In genomic region chr2:172613035-172613434, GRCh38 we compare ENCODE assay signal across 22 cellular contexts. TPM values are rescaled to one million over a fixed set of nuclear protein-coding genes. Genes with fewer than 3 reads are reported as not detected.
DNase-seq lines count a peak whose midpoint lies in the region; TF ChIP-seq lines count a peak whose summit lies in the region.
"Had no signal": no experiment of that assay in that cellular context is flagged by ENCODE, and none has a peak within 500 bp of the region (broad histone marks: within the 10 kb centered on the region; RNA-seq: fewer than 3 reads in every experiment).

No MANE protein-coding gene starts in this region.

- TF ChIP-seq EP300 in SK-N-SH (IDR thresholded peaks at IDR 0.05; ENCODE audit: borderline replicate concordance in 1 of 2, low read depth in 1 of 2, low read length in 1 of 2), result no peak

- H3T11ph ChIP-seq in H9 (ENCODE audit: low read length), result no peak overlapping the region

- H2AK5ac ChIP-seq in H9 (ENCODE audit: insufficient read length, low read length), result no peak overlapping the region

- POLR2A ChIA-PET in A673 (lab: Charles Lee; ENCODE audit: low non-redundant PET) (no interaction called here), SK-N-SH (lab: Yijun Ruan, JAX) (no interaction called here)

- no peaks in the 10 kb centered on the region for H3K79me2 ChIP-seq in H9 (ENCODE audit: insufficient read depth, low read length)
- H3K79me2 ChIP-seq in SK-N-SH (ENCODE audit: insufficient read depth), result no peaks in the 10 kb centered on the region

- H3K79me1 ChIP-seq in H9 (ENCODE audit: insufficient read depth, low read depth, low read length, poor library complexity, severe bottlenecking), result no peaks in the 10 kb centered on the region

- H3K4ac ChIP-seq in H9 (ENCODE audit: low read depth, low read length), result no peak overlapping the region

- H4K91ac ChIP-seq in H9 (ENCODE audit: insufficient read length, low read depth, low read length), result no peak overlapping the region

- H3K36me3 ChIP-seq in A673 (ENCODE audit: insufficient read depth, low read length, poor library complexity, severe bottlenecking) (no peaks in the 10 kb centered on the region), SK-N-SH (replicated peaks in 1 of 2; ENCODE audit: control insufficient read depth in 1 of 2, insufficient read depth in 2 of 2, low read length in 1 of 2) (no peaks in the 10 kb centered on the region), MG63 (peaks cover 6% of the 10 kb centered on the region)
- H3K36me3 ChIP-seq: colonic mucosa, pancreas, upper lobe of right lung had no signal

- H3K36me3 Mint-ChIP-seq in H9 (ENCODE audit: insufficient read depth in 1 of 3, low read depth in 3 of 3), result peaks cover 7 to 34% (median 11%) of the 10 kb centered on the region in 3 experiments; a peak in 6 of 7 replicates
- H3K36me3 Mint-ChIP-seq in glutamatergic neuron (ENCODE audit: unreplicated experiment), result no peaks in the 10 kb centered on the region

- TF ChIP-seq RAD21 in SK-N-SH (IDR thresholded peaks at IDR 0.05; ENCODE audit: low read length), result no peak

- no peak overlapping the region for H3K4me3 Mint-ChIP-seq in H9
- H3K4me3 Mint-ChIP-seq in glutamatergic neuron (ENCODE audit: unreplicated experiment), result peak overlapping the region; percentile 59
- H3K4me3 Mint-ChIP-seq: CD8-positive, alpha-beta memory T cell; stimulated activated memory B cell treated with anti-CD40 and anti-IgM and Interleukin-4, amounts not matched to agents 10 μg/mL and 1 μg/mL and 100 μg/mL, for 72 hours had no signal

- H3K23me2 ChIP-seq in H9 (ENCODE audit: insufficient read length, low read depth, low read length, poor library complexity, severe bottlenecking), result no peaks in the 10 kb centered on the region

- H3K18ac ChIP-seq in H9 (ENCODE audit: insufficient read length, low read depth, low read length), result no peak overlapping the region

- peak overlapping the region in 1 of 3 experiments; percentile 77; a peak in 2 of 7 replicates for H3K27ac Mint-ChIP-seq in H9
- H3K27ac Mint-ChIP-seq in glutamatergic neuron (ENCODE audit: unreplicated experiment), result peak overlapping the region; percentile 94
- H3K27ac Mint-ChIP-seq: activated T-helper 2 cell treated with anti-CD3 and anti-CD28 coated beads, Interferon-gamma antibody, Interleukin-2, Interleukin-4, amounts not matched to agents 10 μg/mL and 5 μg/mL and 100 μg/mL, durations not matched to agents 14 hours and 24 hours and 36 hours; CD8-positive, alpha-beta memory T cell; stimulated activated memory B cell treated with anti-CD40 and anti-IgM and Interleukin-4, amounts not matched to agents 10 μg/mL and 1 μg/mL and 100 μg/mL, for 72 hours had no signal

- H2BK120ac ChIP-seq in H9 (ENCODE audit: low read depth, low read length, poor library complexity, severe bottlenecking), result no peak overlapping the region

- H3K56ac ChIP-seq in H9 (ENCODE audit: insufficient read length, low read depth, low read length), result no peak overlapping the region

- no peak overlapping the region for H4K5ac ChIP-seq in H9 (ENCODE audit: insufficient read length, low read depth, low read length)

- H2BK15ac ChIP-seq in H9 (ENCODE audit: low read depth, low read length), result no peak overlapping the region

- H4K20me1 ChIP-seq in H9 (ENCODE audit: control insufficient read depth, insufficient read depth, insufficient read length) (no peaks in the 10 kb centered on the region), SK-N-SH (ENCODE audit: insufficient read depth) (no peaks in the 10 kb centered on the region)

- H3K27me3 ChIP-seq in A673 (replicated peaks; ENCODE audit: insufficient read depth, low read depth, low read length, poor library complexity) (no peaks in the 10 kb centered on the region), H9 (ENCODE audit: insufficient read depth, low read length) (no peaks in the 10 kb centered on the region), SK-N-SH (ENCODE audit: insufficient read depth) (no peaks in the 10 kb centered on the region), MG63 (no peaks in the 10 kb centered on the region)
- H3K27me3 ChIP-seq: colonic mucosa, pancreas, upper lobe of right lung had no signal

- no peak overlapping the region for H3K27ac ChIP-seq in A673 (ENCODE audit: low read depth, low read length, poor library complexity, severe bottlenecking)
- H3K27ac ChIP-seq in H9 (ENCODE audit: insufficient read length, low read depth, low read length), result no peak overlapping the region
- no peak overlapping the region; a peak in 1 of 4 replicates for H3K27ac ChIP-seq in SK-N-SH (ENCODE audit: low read depth in 2 of 2, low read length in 1 of 2)
- H3K27ac ChIP-seq: A549, colonic mucosa, pancreas, upper lobe of right lung had no signal

- CTCF ChIA-PET in A673 (lab: Charles Lee), result interaction anchor here (0.7 to 1.2 kb wide), 2 partner anchors 9 to 42 kb away, joined by 3 read pairs; no protein-coding TSS in a partner anchor
- CTCF ChIA-PET in SK-N-SH (lab: Yijun Ruan, JAX), result interaction anchor here (1.6 kb wide), 1 partner anchor 20 kb away, joined by 10 read pairs; no protein-coding TSS in a partner anchor

- no peaks in the 10 kb centered on the region for H3K9me3 ChIP-seq in A673 (ENCODE audit: low read depth, low read length, poor library complexity, severe bottlenecking)
- H3K9me3 ChIP-seq in H9 (ENCODE audit: control insufficient read depth, low read depth, low read length), result no peaks in the 10 kb centered on the region
- no peaks in the 10 kb centered on the region for H3K9me3 ChIP-seq in SK-N-SH
- no peaks in the 10 kb centered on the region for H3K9me3 ChIP-seq in MG63
- H3K9me3 ChIP-seq: A549, colonic mucosa, pancreas, upper lobe of right lung had no signal

- H2AFZ ChIP-seq in H9 (ENCODE audit: low read length), result no peak overlapping the region
- no peak overlapping the region for H2AFZ ChIP-seq in SK-N-SH (ENCODE audit: low read depth)

- DNase-seq in A673 (ENCODE audit: low spot score), result peak; percentile 68
- DNase-seq in H9, result peak; percentile 52
- peak; percentile 32 for DNase-seq in SK-N-SH
- peak; percentile 57 for DNase-seq in glutamatergic neuron
- DNase-seq in amygdala (lab: John Stamatoyannopoulos, UW), result no peak
- no peak for DNase-seq in NCI-H1436 (lab: John Stamatoyannopoulos, UW)
- DNase-seq in NCI-H2227 treated with DMSO at 0.1 percent for 48 hours (lab: John Stamatoyannopoulos, UW), result no peak
- no peak for DNase-seq in MG63
- DNase-seq: aorta; CD8-positive, alpha-beta memory T cell; colonic mucosa; GF-D8; KBM-7; left cardiac atrium; NCI-H1417; NCI-H510A treated with DMSO at 0.1 percent for 48 hours; pancreas; PC-3; upper lobe of right lung had no signal

- no peak overlapping the region for H2BK12ac ChIP-seq in H9 (ENCODE audit: insufficient read length, low read depth, low read length)

- H3F3A ChIP-seq in SK-N-SH (replicated peaks; ENCODE audit: insufficient read depth), result no peaks in the 10 kb centered on the region

- H2BK20ac ChIP-seq in H9 (ENCODE audit: low read depth, low read length, poor library complexity, severe bottlenecking), result no peak overlapping the region

- H3K4me2 ChIP-seq in H9 (ENCODE audit: insufficient read depth, insufficient read length, low read length), result no peak overlapping the region
- no peak overlapping the region for H3K4me2 ChIP-seq in SK-N-SH
- H3K4me2 ChIP-seq: A549 had no signal

- H4K8ac ChIP-seq in H9 (replicated peaks; ENCODE audit: insufficient read length, low read depth, low read length), result no peak overlapping the region

- intact Hi-C loops in A673 (cut with micrococcal nuclease; ENCODE audit: unreplicated experiment), result no loop called here

- H3K4me1 ChIP-seq in A673 (ENCODE audit: insufficient read depth, low read length, poor library complexity, severe bottlenecking) (peaks cover 26% of the 10 kb centered on the region), H9 (ENCODE audit: insufficient read depth, low read length) (no peaks in the 10 kb centered on the region), SK-N-SH (ENCODE audit: control insufficient read depth in 1 of 2, insufficient read depth in 2 of 2, low read depth in 1 of 2, low read length in 1 of 2) (peaks cover 0 to 13% of the 10 kb centered on the region in 2 experiments; a peak in 2 of 4 replicates)
- H3K4me1 ChIP-seq: A549, colonic mucosa, pancreas, upper lobe of right lung had no signal

- no peak for TF ChIP-seq CTCF in A673 (conservative IDR thresholded peaks at IDR 0.05; ENCODE audit: low read depth, low read length)
- no peak for TF ChIP-seq CTCF in H9 (conservative IDR thresholded peaks at IDR 0.05)
- TF ChIP-seq CTCF in SK-N-SH (IDR thresholded peaks at IDR 0.05), result no peak
- TF ChIP-seq CTCF in glutamatergic neuron (IDR thresholded peaks at IDR 0.05; ENCODE audit: partially characterized antibody, unreplicated experiment), result no peak

- no peak overlapping the region for H3K9ac ChIP-seq in H9 (ENCODE audit: extremely low read depth, insufficient read length, low read length)
- no peak overlapping the region for H3K9ac ChIP-seq in SK-N-SH

- H3K23ac ChIP-seq in H9 (ENCODE audit: insufficient read length, low read depth, low read length), result no peak overlapping the region

- no peak overlapping the region for H3K4me3 ChIP-seq in A673 (ENCODE audit: low read depth, low read length, poor library complexity, severe bottlenecking)
- no peak overlapping the region for H3K4me3 ChIP-seq in SK-N-SH (ENCODE audit: low read depth in 2 of 2, low read length in 1 of 2)
- H3K4me3 ChIP-seq in MG63, result no peak overlapping the region
- H3K4me3 ChIP-seq: A549, colonic mucosa, pancreas, upper lobe of right lung had no signal

- H3K27me3 Mint-ChIP-seq in H9 (ENCODE audit: low read depth) (no peaks in the 10 kb centered on the region), glutamatergic neuron (ENCODE audit: unreplicated experiment) (peaks cover 2% of the 10 kb centered on the region)
- H3K27me3 Mint-ChIP-seq: CD8-positive, alpha-beta memory T cell; stimulated activated memory B cell treated with anti-CD40 and anti-IgM and Interleukin-4, amounts not matched to agents 10 μg/mL and 1 μg/mL and 100 μg/mL, for 72 hours had no signal

- H3K14ac ChIP-seq in H9 (ENCODE audit: insufficient read depth, low read length), result no peak overlapping the region

- H3K9me3 Mint-ChIP-seq in H9 (no peaks in the 10 kb centered on the region), glutamatergic neuron (ENCODE audit: unreplicated experiment) (peaks cover 3% of the 10 kb centered on the region)
- H3K9me3 Mint-ChIP-seq: activated T-helper 2 cell treated with anti-CD3 and anti-CD28 coated beads, Interferon-gamma antibody, Interleukin-2, Interleukin-4, amounts not matched to agents 10 μg/mL and 5 μg/mL and 100 μg/mL, durations not matched to agents 14 hours and 24 hours and 36 hours; CD8-positive, alpha-beta memory T cell; stimulated activated memory B cell treated with anti-CD40 and anti-IgM and Interleukin-4, amounts not matched to agents 10 μg/mL and 1 μg/mL and 100 μg/mL, for 72 hours had no signal

- peaks cover 0 to 4% of the 10 kb centered on the region in 2 experiments; a peak in 1 of 4 replicates for H3K4me1 Mint-ChIP-seq in H9
- peaks cover 14% of the 10 kb centered on the region for H3K4me1 Mint-ChIP-seq in glutamatergic neuron (ENCODE audit: low read depth, unreplicated experiment)
- H3K4me1 Mint-ChIP-seq: CD8-positive, alpha-beta memory T cell; stimulated activated memory B cell treated with anti-CD40 and anti-IgM and Interleukin-4, amounts not matched to agents 10 μg/mL and 1 μg/mL and 100 μg/mL, for 72 hours had no signal

- H3K9me2 ChIP-seq in SK-N-SH, result no peaks in the 10 kb centered on the region

- H2BK5ac ChIP-seq in H9 (ENCODE audit: insufficient read length, low read length), result no peak overlapping the region

- no TSS peak for BruUV-seq in A673 (replicated peaks; lab: Mats Ljungman, UMichigan)

- no CpG with 5 or more reads among the region's 4 CpGs for WGBS in H9 (ENCODE audit: extremely low coverage, insufficient read length, low lambda C conversion rate)
- WGBS in SK-N-SH (ENCODE audit: low lambda C conversion rate), result 89% methylated on average over 4 of the region's 4 CpGs

RNA-seq across cellular contexts. Expression of gene PDK1, which starts 57.1 kb away (rescaled TPM):
- total RNA-seq in A673 (2021) (6.8 and 12.7 TPM in 2 replicates), H9 (2021) (74.4 and 74.7 TPM in 2 replicates), glutamatergic neuron (ENCODE audit: unreplicated experiment) (22.0 TPM)
- polyA plus RNA-seq in SK-N-SH (2012; rRNA removed), result 5.3 and 6.3 TPM in 2 replicates
- 4.8 and 6.4 TPM in 2 replicates for polyA plus RNA-seq in SK-N-SH (2012; cell fraction: cytosol; rRNA removed)
- 5.2 and 11.6 TPM in 2 replicates for polyA plus RNA-seq in SK-N-SH (2012; cell fraction: nucleus; rRNA removed)
- 11.5 and 26.4 TPM in 2 replicates for total RNA-seq in MG63 (2014; rRNA removed; shearing (Covaris generic); ENCODE audit: low replicate concordance)

Comparison
In these comparisons a context has a peak if more than half of its experiments do, and no peak if none do; other contexts are left out.
1. DNase-seq: peak in A673 (single experiment), H9 (single experiment), SK-N-SH (single experiment) and glutamatergic neuron (single experiment); none in amygdala (0 of 56), NCI-H1436 (single experiment), NCI-H2227 treated with DMSO at 0.1 percent for 48 hours (single experiment) and MG63 (single experiment).